In genomic region chr2:232999354-232999753, GRCh38 we compare ENCODE assay signal across 19 cellular contexts. TPM values are rescaled to one million over a fixed set of nuclear protein-coding genes. Genes with fewer than 3 reads are reported as not detected.
DNase-seq lines count a peak whose midpoint lies in the region; ATAC-seq and TF ChIP-seq lines count a peak whose summit lies in the region.
"Had no signal": no experiment of that assay in that cellular context is flagged by ENCODE, and none has a peak within 500 bp of the region (broad histone marks: within the 10 kb centered on the region; RNA-seq: fewer than 3 reads in every experiment).

No MANE protein-coding gene starts in this region.

- H3K4me1 Mint-ChIP-seq in osteocyte (ENCODE audit: unreplicated experiment): no peaks in the 10 kb centered on the region
- no peaks in the 10 kb centered on the region for H3K4me1 Mint-ChIP-seq in activated CD8-positive, alpha-beta T cell treated with anti-CD3 and anti-CD28 coated beads, Interleukin-2, amount 10 ng/mL, durations not matched to agents 7 days and 5 days (ENCODE audit: low read depth)

- POLR2A ChIA-PET in activated CD8-positive, alpha-beta T cell treated with anti-CD3 and anti-CD28 coated beads, Interleukin-2, amount 10 ng/mL, durations not matched to agents 7 days and 5 days (lab: Charles Lee): no interaction called here

- TF ChIP-seq CTCF in GM12873 (IDR thresholded peaks at IDR 0.05; ENCODE audit: insufficient read depth, low read depth, low read length, missing control alignments) (peak; percentile 11), osteocyte (IDR thresholded peaks at IDR 0.05) (no peak)

- H3K36me3 Mint-ChIP-seq in osteocyte (ENCODE audit: unreplicated experiment): no peaks in the 10 kb centered on the region
- no peaks in the 10 kb centered on the region for H3K36me3 Mint-ChIP-seq in activated CD8-positive, alpha-beta T cell treated with anti-CD3 and anti-CD28 coated beads, Interleukin-2, amount 10 ng/mL, durations not matched to agents 7 days and 5 days (ENCODE audit: low read depth)

- CTCF ChIA-PET in activated CD8-positive, alpha-beta T cell treated with anti-CD3 and anti-CD28 coated beads, Interleukin-2, amount 10 ng/mL, durations not matched to agents 7 days and 5 days (lab: Charles Lee): no interaction called here

- H3K27me3 Mint-ChIP-seq in osteocyte (ENCODE audit: unreplicated experiment): peaks cover 5% of the 10 kb centered on the region
- no peaks in the 10 kb centered on the region for H3K27me3 Mint-ChIP-seq in activated CD8-positive, alpha-beta T cell treated with anti-CD3 and anti-CD28 coated beads, Interleukin-2, amount 10 ng/mL, durations not matched to agents 7 days and 5 days (ENCODE audit: low read depth)
- H3K27me3 Mint-ChIP-seq: activated T-cell treated with anti-CD3 and anti-CD28 coated beads, Interleukin-2, amount 50 U/mL, for 24 hours had no signal

- H3K9me3 Mint-ChIP-seq in osteocyte (ENCODE audit: unreplicated experiment): no peaks in the 10 kb centered on the region
- no peaks in the 10 kb centered on the region for H3K9me3 Mint-ChIP-seq in activated CD8-positive, alpha-beta T cell treated with anti-CD3 and anti-CD28 coated beads, Interleukin-2, amount 10 ng/mL, durations not matched to agents 7 days and 5 days (ENCODE audit: insufficient read depth)
- H3K9me3 Mint-ChIP-seq: activated T-cell treated with anti-CD3 and anti-CD28 coated beads, Interleukin-2, amount 50 U/mL, for 24 hours; T-helper 2 cell treated with Interferon-gamma antibody and Interleukin-4, amounts not matched to agents 5 μg/mL and 100 μg/mL, for 36 hours had no signal

- DNase-seq in NCI-H524 treated with DMSO at 0.1 percent for 48 hours (lab: John Stamatoyannopoulos, UW) (peak; percentile 2), osteocyte (ENCODE audit: extremely low spot score, unreplicated experiment) (peak; percentile 63), NCI-H748 treated with DMSO at 0.1 percent for 48 hours (lab: John Stamatoyannopoulos, UW) (no peak)
- no peak for DNase-seq in activated CD8-positive, alpha-beta T cell treated with anti-CD3 and anti-CD28 coated beads, Interleukin-2, amount 10 ng/mL, durations not matched to agents 7 days and 5 days
- DNase-seq: activated CD4-positive, alpha-beta T cell treated with anti-CD3 and anti-CD28 coated beads for 4 hours; activated T-cell treated with anti-CD3 and anti-CD28 coated beads, Interleukin-2, amount 50 U/mL, for 24 hours; effector CD8-positive, alpha-beta T cell; HCEC 1CT; NCI-H1417 treated with DMSO at 0.1 percent for 48 hours; NCI-H510A; RPMI8226; upper lobe of left lung had no signal

- no peak overlapping the region for H3K4me3 Mint-ChIP-seq in osteocyte (ENCODE audit: unreplicated experiment)
- no peak overlapping the region for H3K4me3 Mint-ChIP-seq in activated CD8-positive, alpha-beta T cell treated with anti-CD3 and anti-CD28 coated beads, Interleukin-2, amount 10 ng/mL, durations not matched to agents 7 days and 5 days
- H3K4me3 Mint-ChIP-seq: activated T-cell treated with anti-CD3 and anti-CD28 coated beads, Interleukin-2, amount 50 U/mL, for 24 hours; T-helper 2 cell treated with Interferon-gamma antibody and Interleukin-4, amounts not matched to agents 5 μg/mL and 100 μg/mL, for 36 hours had no signal

- peak; percentile 33 for ATAC-seq in esophagus mucosa
- no peak for ATAC-seq in HG02938 (IDR thresholded peaks at IDR 0.05; ENCODE audit: unreplicated experiment)
- ATAC-seq in activated CD8-positive, alpha-beta T cell treated with anti-CD3 and anti-CD28 coated beads, Interleukin-2, amount 10 ng/mL, durations not matched to agents 7 days and 5 days: no peak
- ATAC-seq in HG03378 (IDR thresholded peaks at IDR 0.05; ENCODE audit: unreplicated experiment): no peak
- ATAC-seq: sciatic nerve had no signal

- no peak overlapping the region for H3K27ac Mint-ChIP-seq in osteocyte (ENCODE audit: unreplicated experiment)
- H3K27ac Mint-ChIP-seq in activated CD8-positive, alpha-beta T cell treated with anti-CD3 and anti-CD28 coated beads, Interleukin-2, amount 10 ng/mL, durations not matched to agents 7 days and 5 days: no peak overlapping the region
- H3K27ac Mint-ChIP-seq: activated T-cell treated with anti-CD3 and anti-CD28 coated beads, Interleukin-2, amount 50 U/mL, for 24 hours; T-helper 2 cell treated with Interferon-gamma antibody and Interleukin-4, amounts not matched to agents 5 μg/mL and 100 μg/mL, for 36 hours had no signal

RNA-seq across cellular contexts. Expression of gene NGEF, which starts 13.7 kb away (rescaled TPM):
- total RNA-seq in esophagus mucosa (6.1 TPM), osteocyte (0.26 and 0.27 TPM in 2 replicates)
- total RNA-seq in activated CD8-positive, alpha-beta T cell treated with anti-CD3 and anti-CD28 coated beads, Interleukin-2, amount 10 ng/mL, durations not matched to agents 7 days and 5 days: not detected

RNA-seq across cellular contexts. Expression of gene NEU2, which starts 33.1 kb away (rescaled TPM):
- total RNA-seq in esophagus mucosa: not detected
- not detected in 2 replicates for total RNA-seq in osteocyte
- not detected for total RNA-seq in activated CD8-positive, alpha-beta T cell treated with anti-CD3 and anti-CD28 coated beads, Interleukin-2, amount 10 ng/mL, durations not matched to agents 7 days and 5 days
- total RNA-seq: liver, sciatic nerve, upper lobe of left lung had no signal

Comparison
In these comparisons a context has a peak if more than half of its experiments do, and no peak if none do; other contexts are left out.
1. DNase-seq: peak in NCI-H524 treated with DMSO at 0.1 percent for 48 hours (single experiment) and osteocyte (single experiment); none in NCI-H748 treated with DMSO at 0.1 percent for 48 hours (single experiment) and activated CD8-positive, alpha-beta T cell treated with anti-CD3 and anti-CD28 coated beads, Interleukin-2, amount 10 ng/mL, durations not matched to agents 7 days and 5 days (single experiment).